24 cellular contexts compared by ENCODE assay signal in genomic region chr12:45407967-45408743, GRCh38.
DNase-seq lines count a peak whose midpoint lies in the region; ATAC-seq and TF ChIP-seq lines count a peak whose summit lies in the region.
"Had no signal": no experiment of that assay in that cellular context is flagged by ENCODE, and none has a peak within 500 bp of the region (broad histone marks: within the 10 kb centered on the region; RNA-seq: fewer than 3 reads in every experiment).

No MANE protein-coding gene starts in this region.

- DNase-seq in right cardiac atrium (peak in 1 of 3 donors; percentile 37), heart left ventricle (no peak), RPMI8226 (peak; percentile 30), nephron progenitor cell (no peak), ACHN (no peak)
- DNase-seq in T-helper 2 cell treated with Interferon-gamma antibody and Interleukin-4, amounts not matched to agents 5 μg/mL and 100 μg/mL, for 36 hours (ENCODE audit: low spot score): no peak
- DNase-seq in stimulated activated CD4-positive, alpha-beta T cell treated with anti-CD3 and anti-CD28 coated beads, Interleukin-4, amount 100 ng/mL, for 4 hours: no peak
- DNase-seq: activated CD4-positive, alpha-beta T cell treated with anti-CD3 and anti-CD28 coated beads, Interleukin-2, amount 10 ng/mL, durations not matched to agents 24 days and 14 days; activated naive CD4-positive, alpha-beta T cell treated with anti-CD3 and anti-CD28 coated beads, Interleukin-2, amount 50 U/mL, for 16 hours; Caco-2; central memory CD4-positive, alpha-beta T cell; dermis blood vessel endothelial cell; NCI-H1092 treated with DMSO at 0.1 percent for 48 hours; NCI-H345; NCI-H82; stimulated activated CD4-positive, alpha-beta T cell treated with anti-CD3 and anti-CD28 coated beads, Interleukin-15, amount 100 ng/mL, for 24 hours; WERI-Rb-1 had no signal

- H3K27ac ChIP-seq in right cardiac atrium (ENCODE audit: low read length) (no peak overlapping the region), heart left ventricle (peak overlapping the region in 4 of 12 donors; percentile 4 to 46 (median 39))
- H3K27ac ChIP-seq: BLaER1 treated with 17β-estradiol and CSF1 and Interleukin-3, amounts not matched to agents 10 nM and 100 nM; parathyroid adenoma; SJSA1; WERI-Rb-1 had no signal

- in situ Hi-C loops in ACHN (cut with HindIII; ENCODE audit: low pct_ligation_motif_present, low pct_unique_long_range_greater_than_20kb, low sequenced_read_pairs): no loop called here

- intact Hi-C loops in right cardiac atrium (cut with DNase I) (no loop called here), heart left ventricle (cut with DNase I) (loop anchor here in 2 of 10 donors (5.0 to 10.0 kb wide), 2 partner anchors 236 to 337 kb away; no protein-coding TSS in a partner anchor)

- no peaks in the 10 kb centered on the region for H3K27me3 Mint-ChIP-seq in nephron progenitor cell (ENCODE audit: low read depth, poor library complexity)
- H3K27me3 Mint-ChIP-seq in T-helper 2 cell treated with Interferon-gamma antibody and Interleukin-4, amounts not matched to agents 5 μg/mL and 100 μg/mL, for 36 hours (ENCODE audit: low read depth): no peaks in the 10 kb centered on the region
- H3K27me3 Mint-ChIP-seq: activated CD4-positive, alpha-beta T cell treated with anti-CD3 and anti-CD28 coated beads, Interleukin-2, amount 10 ng/mL, durations not matched to agents 24 days and 14 days had no signal

- H3K4me3 ChIP-seq in right cardiac atrium (ENCODE audit: low read length): no peak overlapping the region
- H3K4me3 ChIP-seq in heart left ventricle: no peak overlapping the region
- H3K4me3 ChIP-seq: BLaER1 treated with 17β-estradiol and CSF1 and Interleukin-3, amounts not matched to agents 10 nM and 100 nM; HAP-1; sigmoid colon; SJSA1 had no signal

- H3K9me3 ChIP-seq in right cardiac atrium (ENCODE audit: control insufficient read depth, low read length): no peaks in the 10 kb centered on the region
- no peaks in the 10 kb centered on the region for H3K9me3 ChIP-seq in heart left ventricle
- H3K9me3 ChIP-seq: BLaER1 treated with 17β-estradiol and CSF1 and Interleukin-3, amounts not matched to agents 10 nM and 100 nM; Caco-2; HAP-1; sigmoid colon; SJSA1 had no signal

- WGBS in right cardiac atrium: 62% methylated on average over 10 of the region's 10 CpGs
- WGBS in heart left ventricle, 4 donors: 59 to 68% (median 64%) methylated on average over 10 of the region's 10 CpGs

- H3K36me3 ChIP-seq in heart left ventricle: peaks cover 0 to 98% (median 78%) of the 10 kb centered on the region in 9 donors

- H3K9me3 Mint-ChIP-seq in nephron progenitor cell: no peaks in the 10 kb centered on the region
- H3K9me3 Mint-ChIP-seq in T-helper 2 cell treated with Interferon-gamma antibody and Interleukin-4, amounts not matched to agents 5 μg/mL and 100 μg/mL, for 36 hours: no peaks in the 10 kb centered on the region
- H3K9me3 Mint-ChIP-seq: activated CD4-positive, alpha-beta T cell treated with anti-CD3 and anti-CD28 coated beads, Interleukin-2, amount 10 ng/mL, durations not matched to agents 24 days and 14 days; activated T-helper 1 cell treated with anti-CD3 and anti-CD28 coated beads, Interleukin-12 subunit alpha, Interleukin-12 subunit beta, Interleukin-2, Interleukin-4 antibody, amounts not matched to agents 30 ng/mL and 10 ng/mL and 1 ng/mL, durations not matched to agents 14 hours and 24 hours and 36 hours; neural crest cell had no signal

- H3K4me1 ChIP-seq in right cardiac atrium (ENCODE audit: control insufficient read depth, insufficient read depth, low read length): no peaks in the 10 kb centered on the region
- H3K4me1 ChIP-seq in heart left ventricle: peaks cover 0 to 42% (median 21%) of the 10 kb centered on the region in 12 donors
- H3K4me1 ChIP-seq: Caco-2, HAP-1, sigmoid colon had no signal

- H3K36me3 Mint-ChIP-seq in nephron progenitor cell (ENCODE audit: low read depth): peaks cover 43% of the 10 kb centered on the region
- peaks cover 31% of the 10 kb centered on the region for H3K36me3 Mint-ChIP-seq in T-helper 2 cell treated with Interferon-gamma antibody and Interleukin-4, amounts not matched to agents 5 μg/mL and 100 μg/mL, for 36 hours (ENCODE audit: low read depth)

- no peaks in the 10 kb centered on the region for H3K4me1 Mint-ChIP-seq in nephron progenitor cell
- peaks cover 4% of the 10 kb centered on the region for H3K4me1 Mint-ChIP-seq in T-helper 2 cell treated with Interferon-gamma antibody and Interleukin-4, amounts not matched to agents 5 μg/mL and 100 μg/mL, for 36 hours (ENCODE audit: low read depth)
- H3K4me1 Mint-ChIP-seq: activated CD4-positive, alpha-beta T cell treated with anti-CD3 and anti-CD28 coated beads, Interleukin-2, amount 10 ng/mL, durations not matched to agents 24 days and 14 days had no signal

- peak overlapping the region; percentile 26 for H3K27ac Mint-ChIP-seq in nephron progenitor cell
- H3K27ac Mint-ChIP-seq in T-helper 2 cell treated with Interferon-gamma antibody and Interleukin-4, amounts not matched to agents 5 μg/mL and 100 μg/mL, for 36 hours: no peak overlapping the region
- H3K27ac Mint-ChIP-seq: activated CD4-positive, alpha-beta T cell treated with anti-CD3 and anti-CD28 coated beads, Interleukin-2, amount 10 ng/mL, durations not matched to agents 24 days and 14 days; activated T-helper 1 cell treated with anti-CD3 and anti-CD28 coated beads, Interleukin-12 subunit alpha, Interleukin-12 subunit beta, Interleukin-2, Interleukin-4 antibody, amounts not matched to agents 30 ng/mL and 10 ng/mL and 1 ng/mL, durations not matched to agents 14 hours and 24 hours and 36 hours had no signal

- no peak overlapping the region for H3K4me3 Mint-ChIP-seq in nephron progenitor cell
- H3K4me3 Mint-ChIP-seq in T-helper 2 cell treated with Interferon-gamma antibody and Interleukin-4, amounts not matched to agents 5 μg/mL and 100 μg/mL, for 36 hours: no peak overlapping the region
- H3K4me3 Mint-ChIP-seq: activated CD4-positive, alpha-beta T cell treated with anti-CD3 and anti-CD28 coated beads, Interleukin-2, amount 10 ng/mL, durations not matched to agents 24 days and 14 days; activated T-helper 1 cell treated with anti-CD3 and anti-CD28 coated beads, Interleukin-12 subunit alpha, Interleukin-12 subunit beta, Interleukin-2, Interleukin-4 antibody, amounts not matched to agents 30 ng/mL and 10 ng/mL and 1 ng/mL, durations not matched to agents 14 hours and 24 hours and 36 hours; neural crest cell had no signal

- TF ChIP-seq CTCF in heart left ventricle (IDR thresholded peaks at IDR 0.05) (no peak), nephron progenitor cell (IDR thresholded peaks at IDR 0.05) (no peak)

- TF ChIP-seq POLR2A in heart left ventricle (IDR thresholded peaks at IDR 0.05): no peak

- H3K27me3 ChIP-seq in right cardiac atrium (ENCODE audit: control insufficient read depth, insufficient read depth) (no peaks in the 10 kb centered on the region), heart left ventricle (no peaks in the 10 kb centered on the region)
- H3K27me3 ChIP-seq: BLaER1 treated with 17β-estradiol and CSF1 and Interleukin-3, amounts not matched to agents 10 nM and 100 nM; sigmoid colon; SJSA1 had no signal

- peak; percentile 52 to 59 for ATAC-seq in right cardiac atrium
- ATAC-seq in heart left ventricle: no peak

Comparison
In these comparisons a context has a peak if more than half of its experiments do, and no peak if none do; other contexts are left out.
1. ATAC-seq: peak in right cardiac atrium (2 of 2); none in heart left ventricle (0 of 4).